ENCODE assay signal across 28 cellular contexts in genomic region chr11:135073870-135074269, GRCh38.
"Had no signal": no experiment of that assay in that cellular context is flagged by ENCODE, and none has a peak within 500 bp of the region (broad histone marks: within the 10 kb centered on the region; RNA-seq: fewer than 3 reads in every experiment).

No MANE protein-coding gene starts in this region.

- DNase-seq: activated B cell treated with CpG ODN at 0.5 μM for 24 hours; activated CD4-positive, alpha-beta T cell treated with anti-CD3 and anti-CD28 coated beads for 48 hours; activated CD4-positive, alpha-beta T cell treated with anti-CD3 and anti-CD28 coated beads, Interleukin-2, amount 50 U/mL, for 1 hour; activated CD4-positive, alpha-beta T cell treated with anti-CD3 and anti-CD28 coated beads, Interleukin-2, amount 50 U/mL, for 48 hours; activated CD8-positive, alpha-beta memory T cell treated with anti-CD3 and anti-CD28 coated beads for 24 hours; activated CD8-positive, alpha-beta T cell treated with anti-CD3 and anti-CD28 coated beads for 36 hours; activated effector memory CD4-positive, alpha-beta T cell treated with anti-CD3 and anti-CD28 coated beads, Interleukin-2, amount 50 U/mL, for 16 hours; activated naive CD4-positive, alpha-beta T cell treated with anti-CD3 and anti-CD28 coated beads for 36 hours; activated T-cell treated with anti-CD3 and anti-CD28 coated beads, Interleukin-2, amount 50 U/mL, for 48 hours; adrenal gland; amygdala; aorta; body of pancreas; central memory CD4-positive, alpha-beta T cell; cerebellar nuclear complex; colonic mucosa; effector CD8-positive, alpha-beta T cell; foreskin fibroblast; T-helper 1 cell; T-helper 17 cell; T1000 had no signal

- H3K27ac Mint-ChIP-seq: activated B cell treated with CpG ODN at 0.5 μM for 24 hours; activated CD8-positive, alpha-beta T cell treated with anti-CD3 and anti-CD28 coated beads for 36 hours; activated naive CD4-positive, alpha-beta T cell treated with anti-CD3 and anti-CD28 coated beads for 36 hours; activated naive CD4-positive, alpha-beta T cell treated with anti-CD3 and anti-CD28 coated beads, Interleukin-2, amount 50 U/mL, for 72 hours; activated T-helper 1 cell treated with anti-CD3 and anti-CD28 coated beads, Interleukin-12 subunit alpha, Interleukin-12 subunit beta, Interleukin-2, Interleukin-4 antibody, amounts not matched to agents 30 ng/mL and 10 ng/mL and 1 ng/mL, durations not matched to agents 14 hours and 24 hours and 36 hours; activated T-helper 2 cell treated with anti-CD3 and anti-CD28 coated beads, Interferon-gamma antibody, Interleukin-2, Interleukin-4, amounts not matched to agents 10 μg/mL and 5 μg/mL and 100 μg/mL, durations not matched to agents 14 hours and 24 hours and 36 hours; T-helper 17 cell; T-helper 2 cell treated with Interferon-gamma antibody and Interleukin-4, amounts not matched to agents 5 μg/mL and 100 μg/mL, for 36 hours had no signal

- H3K36me3 ChIP-seq: adrenal gland, colonic mucosa, WERI-Rb-1 had no signal

- H3K4me1 Mint-ChIP-seq: activated B cell treated with CpG ODN at 0.5 μM for 24 hours, T-helper 17 cell had no signal

- H3K4me3 Mint-ChIP-seq: activated B cell treated with CpG ODN at 0.5 μM for 24 hours; activated CD8-positive, alpha-beta T cell treated with anti-CD3 and anti-CD28 coated beads for 36 hours; activated naive CD4-positive, alpha-beta T cell treated with anti-CD3 and anti-CD28 coated beads for 36 hours; activated T-helper 1 cell treated with anti-CD3 and anti-CD28 coated beads, Interleukin-12 subunit alpha, Interleukin-12 subunit beta, Interleukin-2, Interleukin-4 antibody, amounts not matched to agents 30 ng/mL and 10 ng/mL and 1 ng/mL, durations not matched to agents 14 hours and 24 hours and 36 hours; T-helper 17 cell; T-helper 2 cell treated with Interferon-gamma antibody and Interleukin-4, amounts not matched to agents 5 μg/mL and 100 μg/mL, for 36 hours had no signal

- H3K27me3 ChIP-seq: adrenal gland, body of pancreas, colonic mucosa had no signal

- H3K9me3 Mint-ChIP-seq: activated B cell treated with CpG ODN at 0.5 μM for 24 hours; activated CD8-positive, alpha-beta T cell treated with anti-CD3 and anti-CD28 coated beads for 36 hours; activated naive CD4-positive, alpha-beta T cell treated with anti-CD3 and anti-CD28 coated beads, Interleukin-2, amount 50 U/mL, for 72 hours; activated T-helper 1 cell treated with anti-CD3 and anti-CD28 coated beads, Interleukin-12 subunit alpha, Interleukin-12 subunit beta, Interleukin-2, Interleukin-4 antibody, amounts not matched to agents 30 ng/mL and 10 ng/mL and 1 ng/mL, durations not matched to agents 14 hours and 24 hours and 36 hours; activated T-helper 2 cell treated with anti-CD3 and anti-CD28 coated beads, Interferon-gamma antibody, Interleukin-2, Interleukin-4, amounts not matched to agents 10 μg/mL and 5 μg/mL and 100 μg/mL, durations not matched to agents 14 hours and 24 hours and 36 hours; T-helper 2 cell treated with Interferon-gamma antibody and Interleukin-4, amounts not matched to agents 5 μg/mL and 100 μg/mL, for 36 hours had no signal

- H3K4me1 ChIP-seq: adrenal gland, body of pancreas, colonic mucosa had no signal

- H3K4me3 ChIP-seq: adrenal gland, body of pancreas, colonic mucosa had no signal

- ATAC-seq: activated CD4-positive, CD25-positive, alpha-beta regulatory T cell treated with anti-CD3 and anti-CD28 coated beads, Interleukin-2, amount 50 U/mL, for 24 hours; activated CD8-positive, alpha-beta T cell treated with anti-CD3 and anti-CD28 coated beads for 36 hours; activated naive CD4-positive, alpha-beta T cell treated with anti-CD3 and anti-CD28 coated beads, Interleukin-2, amount 50 U/mL, for 72 hours; T-helper 17 cell had no signal

- H3K36me3 Mint-ChIP-seq: activated naive CD4-positive, alpha-beta T cell treated with anti-CD3 and anti-CD28 coated beads, Interleukin-2, amount 50 U/mL, for 72 hours had no signal

- H3K9me3 ChIP-seq: adrenal gland, body of pancreas, colonic mucosa had no signal

- H3K27me3 Mint-ChIP-seq: activated B cell treated with CpG ODN at 0.5 μM for 24 hours had no signal

- H3K27ac ChIP-seq: adrenal gland, body of pancreas, colonic mucosa, epithelial cell of prostate, WERI-Rb-1 had no signal
